14 cellular contexts compared by ENCODE assay signal in the genomic region with DNA sequence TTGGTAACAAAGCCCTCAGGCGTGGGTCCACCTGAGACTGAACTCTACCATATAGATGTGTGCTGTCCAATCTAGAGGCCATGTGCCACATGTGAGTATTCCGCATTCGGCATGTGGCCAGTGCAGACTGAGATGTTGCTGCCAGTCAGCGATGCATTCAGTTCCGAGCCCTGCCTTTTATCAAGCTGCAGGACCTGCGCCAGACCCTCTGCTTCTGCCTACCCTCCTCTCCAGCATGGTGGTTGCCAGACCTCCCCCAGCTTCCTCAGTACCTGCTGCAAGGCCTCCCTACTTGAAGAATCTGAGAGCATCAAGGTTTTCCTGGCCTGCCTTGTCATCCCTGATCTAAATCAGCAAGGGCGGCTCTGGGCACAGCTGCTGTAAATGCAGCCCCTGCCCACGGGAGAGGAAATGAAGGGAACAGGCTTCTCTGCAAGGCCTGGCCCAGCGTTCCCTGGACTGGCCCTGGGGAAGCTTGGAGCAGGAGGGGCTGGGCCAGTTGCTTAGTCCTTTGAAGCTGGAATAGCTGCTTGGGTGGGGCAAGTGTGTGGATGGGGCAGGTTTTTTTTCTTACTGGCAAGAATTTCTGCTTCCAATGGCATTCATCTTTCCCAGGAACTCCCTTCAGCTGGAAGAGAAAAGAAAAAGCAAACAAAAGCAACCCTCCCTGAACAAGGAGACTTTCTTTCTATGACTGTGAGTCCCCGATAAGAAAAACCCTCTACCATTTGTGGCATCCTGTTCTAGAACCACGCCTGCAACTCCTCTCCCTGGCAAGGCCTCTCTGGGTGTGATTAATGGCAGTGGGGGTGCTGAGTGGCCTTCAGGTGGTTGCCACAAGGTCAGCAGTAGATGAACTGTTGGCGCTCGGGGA.
A peak's percentile ranks its signal among the peaks of the same experiment; 100 is the strongest.
DNase-seq lines count a peak whose midpoint lies in the region; ATAC-seq, FAIRE-seq and TF ChIP-seq lines count a peak whose summit lies in the region.
"Had no signal": no experiment of that assay in that cellular context is flagged by ENCODE, and none has a peak within 500 bp of the region (broad histone marks: within the 10 kb centered on the region; RNA-seq: fewer than 3 reads in every experiment).

No MANE protein-coding gene starts in this region.

- no peaks in the 10 kb centered on the region for H3K36me3 Mint-ChIP-seq in astrocyte (ENCODE audit: low read depth, unreplicated experiment)
- H3K36me3 Mint-ChIP-seq: natural killer cell had no signal

- peaks cover 17% of the 10 kb centered on the region for H3K4me1 Mint-ChIP-seq in astrocyte (ENCODE audit: low read depth, unreplicated experiment)

- TF ChIP-seq POLR2A in breast epithelium (IDR thresholded peaks at IDR 0.05) (no peak), vagina (IDR thresholded peaks at IDR 0.05) (no peak)

- H3K4me3 Mint-ChIP-seq in astrocyte (ENCODE audit: unreplicated experiment): no peak overlapping the region
- H3K4me3 Mint-ChIP-seq: natural killer cell had no signal

- no peak overlapping the region for H3K27ac Mint-ChIP-seq in astrocyte (ENCODE audit: unreplicated experiment)
- H3K27ac Mint-ChIP-seq: natural killer cell had no signal

- peaks cover 15% of the 10 kb centered on the region for H3K4me1 ChIP-seq in mammary epithelial cell (ENCODE audit: insufficient read depth, low read length)
- H3K4me1 ChIP-seq in breast epithelium: no peaks in the 10 kb centered on the region
- H3K4me1 ChIP-seq in astrocyte (ENCODE audit: insufficient read depth, low read length): peaks cover 11% of the 10 kb centered on the region
- no peaks in the 10 kb centered on the region for H3K4me1 ChIP-seq in vagina

- BruUV-seq in mammary epithelial cell (replicated peaks; lab: Mats Ljungman, UMichigan): no TSS peak

- ATAC-seq in omental fat pad (ENCODE audit: low FRiP score): no peak

- intact Hi-C loops in mammary epithelial cell (cut with micrococcal nuclease): no loop called here
- intact Hi-C loops in breast epithelium (cut with DNase I; ENCODE audit: low total_unique reads): no loop called here
- intact Hi-C loops in vagina (cut with DNase I): no loop called here

- dilution Hi-C loops in mammary epithelial cell (cut with HindIII; ENCODE audit: low sequenced_read_pairs): no loop called here

- H3K27ac ChIP-seq in mammary epithelial cell (ENCODE audit: insufficient read depth, low read depth, low read length): no peak overlapping the region
- H3K27ac ChIP-seq in breast epithelium: no peak overlapping the region
- no peak overlapping the region for H3K27ac ChIP-seq in astrocyte (ENCODE audit: low read depth, low read length)
- H3K27ac ChIP-seq in vagina: no peak overlapping the region
- H3K27ac ChIP-seq: HL-60 had no signal

- no peak for DNase-seq in mammary epithelial cell
- DNase-seq in breast epithelium (ENCODE audit: low spot score in 2 of 2): no peak
- DNase-seq in astrocyte (ENCODE audit: low read depth): peak; percentile 30
- DNase-seq in left kidney (ENCODE audit: low read depth, low spot score): peak; percentile 71
- peak; percentile 83 to 84 for DNase-seq in vagina (ENCODE audit: extremely low spot score in 2 of 2)
- DNase-seq in SHP77 (lab: John Stamatoyannopoulos, UW): no peak
- no peak for DNase-seq in omental fat pad (ENCODE audit: low spot score)
- no peak for DNase-seq in NCI-H1048 (lab: John Stamatoyannopoulos, UW)
- DNase-seq: activated gamma-delta T cell treated with Interleukin-2 at 50 U/mL for 16 hours, dermis blood vessel endothelial cell, hypothalamus, natural killer cell, NCI-H187 treated with DMSO at 0.1 percent for 48 hours had no signal

- H2AFZ ChIP-seq in mammary epithelial cell (ENCODE audit: low read depth, low read length) (peak overlapping the region; percentile 42), astrocyte (ENCODE audit: low read depth, low read length) (peak overlapping the region; percentile 53)

- H3K9me3 ChIP-seq in mammary epithelial cell (replicated peaks; ENCODE audit: insufficient read depth, low read length): no peaks in the 10 kb centered on the region
- no peaks in the 10 kb centered on the region for H3K9me3 ChIP-seq in breast epithelium
- no peaks in the 10 kb centered on the region for H3K9me3 ChIP-seq in astrocyte (ENCODE audit: insufficient read depth, low read depth, low read length)
- H3K9me3 ChIP-seq in vagina: no peaks in the 10 kb centered on the region

- H3K27me3 ChIP-seq in mammary epithelial cell (ENCODE audit: insufficient read depth, low read length): no peaks in the 10 kb centered on the region
- no peaks in the 10 kb centered on the region for H3K27me3 ChIP-seq in breast epithelium
- H3K27me3 ChIP-seq in astrocyte (ENCODE audit: insufficient read depth, low read length): no peaks in the 10 kb centered on the region
- H3K27me3 ChIP-seq in vagina: no peaks in the 10 kb centered on the region

- in situ Hi-C loops in mammary epithelial cell (cut with MboI; ENCODE audit: low sequenced_read_pairs in 2 of 2): no loop called here

- FAIRE-seq in astrocyte (lab: Jason Lieb, UNC): no peak

- H3K9me3 Mint-ChIP-seq in astrocyte (ENCODE audit: unreplicated experiment): no peaks in the 10 kb centered on the region
- H3K9me3 Mint-ChIP-seq: natural killer cell had no signal

- H4K20me1 ChIP-seq in mammary epithelial cell (ENCODE audit: insufficient read depth, low read length) (no peaks in the 10 kb centered on the region), astrocyte (ENCODE audit: insufficient read depth, low read length) (no peaks in the 10 kb centered on the region)

- no peaks in the 10 kb centered on the region for H3K36me3 ChIP-seq in mammary epithelial cell (ENCODE audit: insufficient read depth, low read length)
- H3K36me3 ChIP-seq in breast epithelium: no peaks in the 10 kb centered on the region
- no peaks in the 10 kb centered on the region for H3K36me3 ChIP-seq in astrocyte (ENCODE audit: insufficient read depth, low read length)
- H3K36me3 ChIP-seq in vagina: no peaks in the 10 kb centered on the region

- TF ChIP-seq CTCF in mammary epithelial cell (conservative IDR thresholded peaks at IDR 0.05 in 1 of 2, IDR thresholded peaks at IDR 0.05 in 1 of 2; ENCODE audit: extremely low read depth in 1 of 2, insufficient read depth in 1 of 2, low read depth in 1 of 2, low read length in 2 of 2) (no peak), breast epithelium (IDR thresholded peaks at IDR 0.05) (no peak), astrocyte (IDR thresholded peaks at IDR 0.05; ENCODE audit: insufficient read depth, low read depth, low read length) (no peak), vagina (IDR thresholded peaks at IDR 0.05) (no peak), omental fat pad (IDR thresholded peaks at IDR 0.05) (no peak)

- H3K4me3 ChIP-seq in mammary epithelial cell (replicated peaks in 1 of 3; ENCODE audit: insufficient read depth in 1 of 3, low read depth in 2 of 3, low read length in 3 of 3) (no peak overlapping the region), breast epithelium (no peak overlapping the region), astrocyte (ENCODE audit: insufficient read depth, low read depth, low read length) (no peak overlapping the region), vagina (no peak overlapping the region)

- H3K4me2 ChIP-seq in mammary epithelial cell (ENCODE audit: insufficient read depth, low read depth, low read length) (no peak overlapping the region), astrocyte (ENCODE audit: low read length) (no peak overlapping the region)

- H3K79me2 ChIP-seq in mammary epithelial cell (ENCODE audit: insufficient read depth, low read length) (no peaks in the 10 kb centered on the region), astrocyte (ENCODE audit: insufficient read depth, low read length) (no peaks in the 10 kb centered on the region)

- peaks cover 7% of the 10 kb centered on the region for H3K27me3 Mint-ChIP-seq in astrocyte (ENCODE audit: low read depth, unreplicated experiment)

- H3K9ac ChIP-seq in mammary epithelial cell (ENCODE audit: insufficient read depth, low read length): no peak overlapping the region
- no peak overlapping the region for H3K9ac ChIP-seq in astrocyte (ENCODE audit: low read length)

- CTCF ChIA-PET in mammary epithelial cell (lab: Charles Lee; ENCODE audit: low non-redundant PET): no interaction called here

- 79% methylated on average over 12 of the region's 13 CpGs for WGBS in mammary epithelial cell (ENCODE audit: low coverage, missing lambda C conversion rate)

Comparison
In these comparisons a context has a peak if more than half of its experiments do, and no peak if none do; other contexts are left out.
1. DNase-seq: peak in astrocyte (single experiment), left kidney (single experiment) and vagina (2 of 2); none in mammary epithelial cell (single experiment), breast epithelium (0 of 2), SHP77 (0 of 2), omental fat pad (single experiment) and NCI-H1048 (single experiment).